In the genomic region with DNA sequence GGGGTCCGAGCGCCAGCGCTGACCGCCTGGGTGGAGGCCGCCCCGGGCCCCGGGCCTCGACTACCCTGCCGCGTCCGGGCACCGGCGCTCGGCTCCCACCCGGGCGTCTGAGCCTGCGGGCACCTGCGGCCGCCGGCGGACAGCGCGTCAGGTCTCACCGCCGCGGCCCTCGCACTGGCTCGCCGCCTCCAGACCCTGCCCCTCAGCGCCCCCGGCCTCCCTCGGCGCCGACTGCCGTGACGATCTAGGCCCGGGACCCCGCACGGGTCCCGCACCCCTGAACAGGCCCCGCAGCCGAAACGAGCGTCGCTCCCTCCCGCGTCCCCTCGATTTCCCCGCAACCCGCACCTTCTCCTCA, we compare ENCODE assay signal across 8 cellular contexts. TPM values are rescaled to one million over a fixed set of nuclear protein-coding genes. Genes with fewer than 3 reads are reported as not detected.
A peak's percentile ranks its signal among the peaks of the same experiment; 100 is the strongest.
DNase-seq lines count a peak whose midpoint lies in the region; ATAC-seq and TF ChIP-seq lines count a peak whose summit lies in the region.

No MANE protein-coding gene starts in this region.

- H3K4me1 Mint-ChIP-seq in WTC11, result peaks cover 23% of the 10 kb centered on the region

- H3K4me3 ChIP-seq in A673 (ENCODE audit: low read depth, low read length, poor library complexity, severe bottlenecking), result peak overlapping the region; percentile 99

- no peaks in the 10 kb centered on the region for H3K27me3 Mint-ChIP-seq in WTC11 (ENCODE audit: low read depth)

- peaks cover 21% of the 10 kb centered on the region for H3K36me3 ChIP-seq in A673 (ENCODE audit: insufficient read depth, low read length, poor library complexity, severe bottlenecking)

- peaks cover 22% of the 10 kb centered on the region for H3K36me3 Mint-ChIP-seq in WTC11

- DNase-seq in A673 (ENCODE audit: low spot score), result no peak
- peak; percentile 27 for DNase-seq in WTC11 (ENCODE audit: low spot score)
- no peak for DNase-seq in foreskin keratinocyte
- peak; percentile 81 for DNase-seq in posterior vena cava (ENCODE audit: low spot score)
- DNase-seq in central memory CD4-positive, alpha-beta T cell, result no peak
- no peak for DNase-seq in kidney glomerular epithelial cell (lab: John Stamatoyannopoulos, UW)

- H3K27ac ChIP-seq in A673 (ENCODE audit: low read depth, low read length, poor library complexity, severe bottlenecking) (peak overlapping the region; percentile 95), foreskin keratinocyte (peak overlapping the region; percentile 90)

- BruUV-seq in A673 (replicated peaks; lab: Mats Ljungman, UMichigan), result no TSS peak

- CTCF ChIA-PET in A673 (lab: Charles Lee) (no interaction called here), WTC11 (lab: Charles Lee) (interaction anchor here (0.7 to 3.7 kb wide), 6 partner anchors 38 to 254 kb away, joined by 3 to 31 read pairs (median 4); partner anchors contain the start of genes HDDC3 and RCCD1)

- no peaks in the 10 kb centered on the region for H3K9me3 ChIP-seq in A673 (ENCODE audit: low read depth, low read length, poor library complexity, severe bottlenecking)

- H3K4me1 ChIP-seq in A673 (ENCODE audit: insufficient read depth, low read length, poor library complexity, severe bottlenecking) (peaks cover 19% of the 10 kb centered on the region), foreskin keratinocyte (peaks cover 7% of the 10 kb centered on the region)

- peak; percentile 9 for ATAC-seq in GM18519 (IDR thresholded peaks at IDR 0.05; ENCODE audit: low FRiP score, unreplicated experiment)
- peak; percentile 21 for ATAC-seq in HG03045 (IDR thresholded peaks at IDR 0.05; ENCODE audit: unreplicated experiment)
- peak; percentile 6 for ATAC-seq in WTC11
- ATAC-seq in foreskin keratinocyte, result peak; percentile 1

- POLR2A ChIA-PET in A673 (lab: Charles Lee; ENCODE audit: low non-redundant PET), result interaction anchor here (0.7 kb wide), 1 partner anchor 793 kb away, joined by 3 read pairs; the partner anchor contains the start of gene SEMA4B
- POLR2A ChIA-PET in WTC11 (lab: Charles Lee), result interaction anchor here (0.6 to 1.2 kb wide), 6 partner anchors 17 to 56 kb away, joined by 3 to 4 read pairs (median 3); partner anchors contain the start of gene RCCD1

- intact Hi-C loops in A673 (cut with micrococcal nuclease; ENCODE audit: unreplicated experiment) (loop anchor here (5.0 kb wide), 1 partner anchor 37 kb away; no protein-coding TSS in a partner anchor), posterior vena cava (cut with DNase I) (no loop called here)

- peak overlapping the region; percentile 99 for H3K27ac Mint-ChIP-seq in WTC11

- TF ChIP-seq CTCF in A673 (conservative IDR thresholded peaks at IDR 0.05; ENCODE audit: low read depth, low read length) (no peak), WTC11 (IDR thresholded peaks at IDR 0.05) (no peak), foreskin keratinocyte (conservative IDR thresholded peaks at IDR 0.05) (no peak)

- no peaks in the 10 kb centered on the region for H3K27me3 ChIP-seq in A673 (replicated peaks; ENCODE audit: insufficient read depth, low read depth, low read length, poor library complexity)
- H3K27me3 ChIP-seq in foreskin keratinocyte, result no peaks in the 10 kb centered on the region

- H3K9me3 Mint-ChIP-seq in WTC11, result no peaks in the 10 kb centered on the region

- H3K4me3 Mint-ChIP-seq in WTC11, result peak overlapping the region; percentile 99

TF ChIP-seq in WTC11, 78 proteins besides CTCF, POLR2A, EP300 and RAD21:
- TF ChIP-seq NR2C2 (CRISPR knock-in tag; IDR thresholded peaks at IDR 0.05) (no peak), SMAD4 (CRISPR knock-in tag; IDR thresholded peaks at IDR 0.05) (no peak), NFYB (CRISPR knock-in tag; conservative IDR thresholded peaks at IDR 0.05; ENCODE audit: low read depth) (no peak), ZBTB43 (CRISPR knock-in tag; IDR thresholded peaks at IDR 0.05) (0 out of 2 replicates have a peak, but pooled peaks have one; percentile 7), KAT7 (CRISPR knock-in tag; IDR thresholded peaks at IDR 0.05; ENCODE audit: borderline replicate concordance) (peak; percentile 47; the same call in 1 of the 2 replicates), RELA (CRISPR knock-in tag; IDR thresholded peaks at IDR 0.05; ENCODE audit: borderline replicate concordance) (0 out of 2 replicates have a peak, but pooled peaks have one; percentile 65), ZNF396 (CRISPR knock-in tag; IDR thresholded peaks at IDR 0.05; ENCODE audit: borderline replicate concordance) (no peak)
- TF ChIP-seq, protein P1, sequence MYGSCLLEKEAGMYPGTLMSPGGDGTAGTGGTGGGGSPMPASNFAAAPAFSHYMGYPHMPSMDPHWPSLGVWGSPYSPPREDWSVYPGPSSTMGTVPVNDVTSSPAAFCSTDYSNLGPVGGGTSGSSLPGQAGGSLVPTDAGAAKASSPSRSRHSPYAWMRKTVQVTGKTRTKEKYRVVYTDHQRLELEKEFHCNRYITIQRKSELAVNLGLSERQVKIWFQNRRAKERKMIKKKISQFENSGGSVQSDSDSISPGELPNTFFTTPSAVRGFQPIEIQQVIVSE (CRISPR knock-in tag; IDR thresholded peaks at IDR 0.05; ENCODE audit: borderline replicate concordance), result no peak
- TF ChIP-seq, protein P2, sequence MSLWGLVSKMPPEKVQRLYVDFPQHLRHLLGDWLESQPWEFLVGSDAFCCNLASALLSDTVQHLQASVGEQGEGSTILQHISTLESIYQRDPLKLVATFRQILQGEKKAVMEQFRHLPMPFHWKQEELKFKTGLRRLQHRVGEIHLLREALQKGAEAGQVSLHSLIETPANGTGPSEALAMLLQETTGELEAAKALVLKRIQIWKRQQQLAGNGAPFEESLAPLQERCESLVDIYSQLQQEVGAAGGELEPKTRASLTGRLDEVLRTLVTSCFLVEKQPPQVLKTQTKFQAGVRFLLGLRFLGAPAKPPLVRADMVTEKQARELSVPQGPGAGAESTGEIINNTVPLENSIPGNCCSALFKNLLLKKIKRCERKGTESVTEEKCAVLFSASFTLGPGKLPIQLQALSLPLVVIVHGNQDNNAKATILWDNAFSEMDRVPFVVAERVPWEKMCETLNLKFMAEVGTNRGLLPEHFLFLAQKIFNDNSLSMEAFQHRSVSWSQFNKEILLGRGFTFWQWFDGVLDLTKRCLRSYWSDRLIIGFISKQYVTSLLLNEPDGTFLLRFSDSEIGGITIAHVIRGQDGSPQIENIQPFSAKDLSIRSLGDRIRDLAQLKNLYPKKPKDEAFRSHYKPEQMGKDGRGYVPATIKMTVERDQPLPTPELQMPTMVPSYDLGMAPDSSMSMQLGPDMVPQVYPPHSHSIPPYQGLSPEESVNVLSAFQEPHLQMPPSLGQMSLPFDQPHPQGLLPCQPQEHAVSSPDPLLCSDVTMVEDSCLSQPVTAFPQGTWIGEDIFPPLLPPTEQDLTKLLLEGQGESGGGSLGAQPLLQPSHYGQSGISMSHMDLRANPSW (CRISPR knock-in tag; conservative IDR thresholded peaks at IDR 0.05; ENCODE audit: low read depth), result no peak

RNA-seq across cellular contexts. Expression of gene PRC1, which starts 0.3 kb away (rescaled TPM):
- total RNA-seq in A673 (2021) (338 and 339 TPM in 2 replicates), WTC11 (2021) (114 to 130 TPM (median 121 TPM) in 3 replicates), foreskin keratinocyte (136 and 183 TPM in 2 replicates), posterior vena cava (1 to 10 TPM; 6.2 to 7.9 TPM)
- 112 and 147 TPM in 2 replicates for polyA plus RNA-seq in foreskin keratinocyte

RNA-seq across cellular contexts. Expression of gene VPS33B, which starts 28.4 kb away (rescaled TPM):
- total RNA-seq in A673 (2021), result 17.7 and 19.5 TPM in 2 replicates
- 18.1 to 21.1 TPM (median 20.7 TPM) in 3 replicates for total RNA-seq in WTC11 (2021)
- 15.3 and 15.8 TPM in 2 replicates for total RNA-seq in foreskin keratinocyte
- polyA plus RNA-seq in foreskin keratinocyte, result 14.8 and 19.0 TPM in 2 replicates
- 10 to 100 TPM; 10.1 to 14.3 TPM for total RNA-seq in posterior vena cava

RNA-seq across cellular contexts. Expression of gene RCCD1, which starts 39.4 kb away (rescaled TPM):
- total RNA-seq in A673 (2021) (28.8 and 39.5 TPM in 2 replicates), WTC11 (2021) (26.1 to 31.9 TPM (median 27.8 TPM) in 3 replicates), foreskin keratinocyte (14.4 and 16.5 TPM in 2 replicates), posterior vena cava (1 to 10 TPM; 5.1 to 7.4 TPM)
- polyA plus RNA-seq in foreskin keratinocyte, result 15.3 and 18.2 TPM in 2 replicates

RNA-seq across cellular contexts. Expression of gene UNC45A, which starts 59.0 kb away (rescaled TPM):
- total RNA-seq in A673 (2021), result 74.4 and 77.7 TPM in 2 replicates
- 92.1 to 102 TPM (median 101 TPM) in 3 replicates for total RNA-seq in WTC11 (2021)
- total RNA-seq in foreskin keratinocyte, result 59.0 and 59.7 TPM in 2 replicates
- polyA plus RNA-seq in foreskin keratinocyte, result 46.5 and 52.5 TPM in 2 replicates
- 10 to 100 TPM; 63.6 to 75.8 TPM for total RNA-seq in posterior vena cava

Comparison
In these comparisons a context has a peak if more than half of its experiments do, and no peak if none do; other contexts are left out.
1. DNase-seq: peak in WTC11 (single experiment) and posterior vena cava (single experiment); none in A673 (single experiment), foreskin keratinocyte (0 of 2), central memory CD4-positive, alpha-beta T cell (single experiment) and kidney glomerular epithelial cell (single experiment).
2. RNA of gene PRC1, which starts 0.3 kb away (total RNA-seq): 338 to 339 TPM in A673, 136 to 183 TPM in foreskin keratinocyte and 114 to 130 TPM in WTC11; 6.2 to 7.9 TPM in posterior vena cava; every median in the first group is over 10 times any median in the second.
3. Peak in every context shown above with its lines, with median percentiles within 50 percentile points of each other: ATAC-seq.